In the genomic region with DNA sequence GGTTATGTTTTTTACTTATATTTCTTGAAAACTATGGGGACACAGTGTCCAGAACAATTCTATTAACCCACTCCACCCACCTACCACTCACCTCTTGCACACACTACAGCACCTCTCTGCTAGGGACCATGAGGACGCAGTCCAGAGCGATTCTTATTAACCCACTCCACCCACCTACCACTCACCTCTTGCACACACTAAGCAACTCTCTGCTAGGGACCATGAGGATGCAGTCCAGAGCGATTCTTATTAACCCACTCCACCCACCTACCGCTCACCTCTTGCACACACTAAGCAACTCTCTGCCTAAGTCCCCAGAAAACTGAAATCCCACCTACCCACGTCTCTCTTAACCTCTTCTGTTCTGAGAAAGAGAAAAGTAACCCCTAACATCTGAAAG, we compare ENCODE assay signal across 13 cellular contexts. TPM values are rescaled to one million over a fixed set of nuclear protein-coding genes. Genes with fewer than 3 reads are reported as not detected.
"Had no signal": no experiment of that assay in that cellular context is flagged by ENCODE, and none has a peak within 500 bp of the region (broad histone marks: within the 10 kb centered on the region; RNA-seq: fewer than 3 reads in every experiment).

No MANE protein-coding gene starts in this region.

- H3K27ac ChIP-seq: brain microvascular endothelial cell, foreskin keratinocyte, right atrium auricular region, thyroid gland had no signal

- ATAC-seq: foreskin keratinocyte; stimulated activated naive B cell treated with anti-CD40 and anti-IgM and Interleukin-4, amounts not matched to agents 10 μg/mL and 1 μg/mL and 100 μg/mL, for 72 hours had no signal

- H3K36me3 Mint-ChIP-seq: activated naive CD8-positive, alpha-beta T cell had no signal

- H3K9me3 Mint-ChIP-seq: dendritic cell treated with granulocyte-macrophage colony-stimulating factor and Interleukin-4, amounts not matched to agents 40 ng/mL and 50 ng/mL, for 4 days; stimulated activated naive B cell treated with anti-CD40 and anti-IgM and Interleukin-4, amounts not matched to agents 10 μg/mL and 1 μg/mL and 100 μg/mL, for 72 hours had no signal

- H3K27me3 ChIP-seq: brain microvascular endothelial cell, right atrium auricular region, thyroid gland had no signal

- H3K36me3 ChIP-seq: brain microvascular endothelial cell, right atrium auricular region, thyroid gland had no signal

- H3K27ac Mint-ChIP-seq: activated naive CD8-positive, alpha-beta T cell; dendritic cell treated with granulocyte-macrophage colony-stimulating factor and Interleukin-4, amounts not matched to agents 40 ng/mL and 50 ng/mL, for 4 days; stimulated activated naive B cell treated with anti-CD40 and anti-IgM and Interleukin-4, amounts not matched to agents 10 μg/mL and 1 μg/mL and 100 μg/mL, for 72 hours had no signal

- DNase-seq: activated CD4-positive, alpha-beta T cell treated with anti-CD3 and anti-CD28 coated beads, Interleukin-2, amount 50 U/mL, for 4 hours; brain microvascular endothelial cell; cerebellar nuclear complex; effector memory CD4-positive, alpha-beta T cell; foreskin keratinocyte; kidney glomerular epithelial cell; stimulated activated CD4-positive, alpha-beta T cell treated with anti-CD3 and anti-CD28 coated beads, Interleukin-4, amount 100 ng/mL, for 1 hour; stimulated activated naive B cell treated with anti-CD40 and anti-IgM and Interleukin-4, amounts not matched to agents 10 μg/mL and 1 μg/mL and 100 μg/mL, for 72 hours; thyroid gland had no signal

- H3K4me3 Mint-ChIP-seq: activated naive CD8-positive, alpha-beta T cell; dendritic cell treated with granulocyte-macrophage colony-stimulating factor and Interleukin-4, amounts not matched to agents 40 ng/mL and 50 ng/mL, for 4 days; stimulated activated naive B cell treated with anti-CD40 and anti-IgM and Interleukin-4, amounts not matched to agents 10 μg/mL and 1 μg/mL and 100 μg/mL, for 72 hours had no signal

- H3K4me3 ChIP-seq: right atrium auricular region, thyroid gland had no signal

- H3K4me1 ChIP-seq: foreskin keratinocyte had no signal

- H3K9me3 ChIP-seq: right atrium auricular region, thyroid gland had no signal

RNA-seq across cellular contexts. Expression of a gene that starts 19.5 kb away (rescaled TPM):
- total RNA-seq: posterior vena cava, right atrium auricular region had no signal
- polyA plus RNA-seq: foreskin keratinocyte had no signal
